ENCODE assay signal across 8 cellular contexts in genomic region chr11:59668188-59668949, GRCh38. TPM values are rescaled to one million over a fixed set of nuclear protein-coding genes. Genes with fewer than 3 reads are reported as not detected.
DNase-seq lines count a peak whose midpoint lies in the region; ATAC-seq lines count a peak whose summit lies in the region.

No MANE protein-coding gene starts in this region.

- H3K36me3 ChIP-seq in mesenchymal stem cell (ENCODE audit: control insufficient read depth in 1 of 2, insufficient read depth in 2 of 2, low read depth in 1 of 2, low read length in 2 of 2): peaks cover 9 to 34% of the 10 kb centered on the region in 2 experiments

- no peaks in the 10 kb centered on the region for H3K27me3 ChIP-seq in mesenchymal stem cell (ENCODE audit: control insufficient read depth in 1 of 2, insufficient read depth in 1 of 2, low read length in 2 of 2)

- peak overlapping the region; percentile 91 for H3K4me2 ChIP-seq in mesenchymal stem cell (ENCODE audit: low read length, poor library complexity, severe bottlenecking)

- peak overlapping the region; percentile 23 for H4K91ac ChIP-seq in mesenchymal stem cell (ENCODE audit: low read length)

- peaks cover 41% of the 10 kb centered on the region for H3K4me1 Mint-ChIP-seq in activated CD4-positive, alpha-beta T cell treated with anti-CD3 and anti-CD28 coated beads, Interleukin-2, amount 10 ng/mL, durations not matched to agents 24 days and 14 days

- DNase-seq in LoVo (ENCODE audit: low spot score): peak; percentile 37
- DNase-seq in activated CD4-positive, alpha-beta T cell treated with anti-CD3 and anti-CD28 coated beads, Interleukin-2, amount 10 ng/mL, durations not matched to agents 24 days and 14 days: no peak
- DNase-seq in ecto neural progenitor cell (ENCODE audit: low spot score): peak; percentile 92
- peak; percentile 74 for DNase-seq in mesenchymal stem cell
- peak; percentile 43 for DNase-seq in stimulated activated CD8-positive, alpha-beta memory T cell treated with anti-CD3 and anti-CD28 coated beads, Interleukin-15, amount 100 ng/mL, for 24 hours (ENCODE audit: low read depth)
- no peak for DNase-seq in DMS153 treated with DMSO at 0.1 percent for 48 hours (lab: John Stamatoyannopoulos, UW; ENCODE audit: unreplicated experiment)

- intact Hi-C loops in activated CD4-positive, alpha-beta T cell treated with anti-CD3 and anti-CD28 coated beads, Interleukin-2, amount 10 ng/mL, durations not matched to agents 24 days and 14 days (cut with micrococcal nuclease): loop anchor here (2.0 to 10.0 kb wide), 5 partner anchors 131 to 562 kb away; partner anchors contain the start of genes DTX4, FAM111B and MRPL16

- H3K23ac ChIP-seq in mesenchymal stem cell (ENCODE audit: low read length in 2 of 2): peak overlapping the region in 1 of 2 experiments; percentile 89

- H3K4me3 ChIP-seq in GM08714 (ENCODE audit: low read length): peak overlapping the region; percentile 95
- peak overlapping the region; percentile 75 to 97 for H3K4me3 ChIP-seq in mesenchymal stem cell (ENCODE audit: insufficient read depth in 1 of 2, low read depth in 1 of 2, low read length in 2 of 2)

- H3K27ac ChIP-seq in mesenchymal stem cell (ENCODE audit: low read length, poor library complexity, severe bottlenecking): peak overlapping the region; percentile 43

- H3K4me1 ChIP-seq in mesenchymal stem cell (ENCODE audit: control insufficient read depth, insufficient read depth, low read depth, low read length): peaks cover 2% of the 10 kb centered on the region

- H3K4me3 Mint-ChIP-seq in activated CD4-positive, alpha-beta T cell treated with anti-CD3 and anti-CD28 coated beads, Interleukin-2, amount 10 ng/mL, durations not matched to agents 24 days and 14 days: peak overlapping the region; percentile 98

- H3K79me1 ChIP-seq in mesenchymal stem cell (replicated peaks; ENCODE audit: low read length, poor library complexity, severe bottlenecking): no peaks in the 10 kb centered on the region

- peak; percentile 23 for ATAC-seq in GM21825 (IDR thresholded peaks at IDR 0.05; ENCODE audit: unreplicated experiment)

- no peaks in the 10 kb centered on the region for H3K9me3 Mint-ChIP-seq in activated CD4-positive, alpha-beta T cell treated with anti-CD3 and anti-CD28 coated beads, Interleukin-2, amount 10 ng/mL, durations not matched to agents 24 days and 14 days

- peaks cover 1% of the 10 kb centered on the region for H3K27me3 Mint-ChIP-seq in activated CD4-positive, alpha-beta T cell treated with anti-CD3 and anti-CD28 coated beads, Interleukin-2, amount 10 ng/mL, durations not matched to agents 24 days and 14 days

- H3K18ac ChIP-seq in mesenchymal stem cell (ENCODE audit: low read depth in 1 of 2, low read length in 2 of 2): peak overlapping the region in 1 of 2 experiments; percentile 85

- H2AK5ac ChIP-seq in mesenchymal stem cell (ENCODE audit: low read length, severe bottlenecking): no peak overlapping the region

- peak overlapping the region in 1 of 2 experiments; percentile 63 for H2BK12ac ChIP-seq in mesenchymal stem cell (ENCODE audit: low read length in 2 of 2)

- WGBS in mesenchymal stem cell: under 1% methylated on average over 14 of the region's 39 CpGs

- H3K9ac ChIP-seq in mesenchymal stem cell (ENCODE audit: low read length): peak overlapping the region; percentile 99

- H3K27ac Mint-ChIP-seq in activated CD4-positive, alpha-beta T cell treated with anti-CD3 and anti-CD28 coated beads, Interleukin-2, amount 10 ng/mL, durations not matched to agents 24 days and 14 days: peak overlapping the region; percentile 96

- H3K36me3 Mint-ChIP-seq in activated CD4-positive, alpha-beta T cell treated with anti-CD3 and anti-CD28 coated beads, Interleukin-2, amount 10 ng/mL, durations not matched to agents 24 days and 14 days (ENCODE audit: low read depth): peaks cover 34% of the 10 kb centered on the region

- peak overlapping the region; percentile 66 for H4K8ac ChIP-seq in mesenchymal stem cell (ENCODE audit: low read length)

- peak overlapping the region; percentile 91 for H2BK120ac ChIP-seq in mesenchymal stem cell (ENCODE audit: low read depth, low read length)

- H3K14ac ChIP-seq in mesenchymal stem cell (ENCODE audit: low read length in 2 of 2): peak overlapping the region in 1 of 2 experiments; percentile 86

- H2BK5ac ChIP-seq in mesenchymal stem cell (ENCODE audit: low read depth, low read length, poor library complexity, severe bottlenecking): no peak overlapping the region

- H3K9me3 ChIP-seq in mesenchymal stem cell (ENCODE audit: control insufficient read depth, low read length): no peaks in the 10 kb centered on the region

- H2BK15ac ChIP-seq in mesenchymal stem cell (ENCODE audit: low read depth, poor library complexity, severe bottlenecking): peak overlapping the region; percentile 15

- peak overlapping the region; percentile 3 to 96 for H3K4ac ChIP-seq in mesenchymal stem cell (ENCODE audit: low read depth in 1 of 2, low read length in 2 of 2)

- H2AFZ ChIP-seq in mesenchymal stem cell (ENCODE audit: low read depth, low read length): peak overlapping the region; percentile 51

RNA-seq across cellular contexts. Expression of gene PATL1, which starts 0.5 kb away (rescaled TPM):
- total RNA-seq in activated CD4-positive, alpha-beta T cell treated with anti-CD3 and anti-CD28 coated beads, Interleukin-2, amount 10 ng/mL, durations not matched to agents 24 days and 14 days: 72.4 and 76.1 TPM in 2 replicates
- 43.6 TPM for polyA plus RNA-seq in mesenchymal stem cell (2013, experiment 1 of 2)
- polyA plus RNA-seq in mesenchymal stem cell (2013, experiment 2 of 2): 43.9 TPM

RNA-seq across cellular contexts. Expression of gene OR10V1, which starts 45.3 kb away (rescaled TPM):
- not detected in 2 replicates for total RNA-seq in activated CD4-positive, alpha-beta T cell treated with anti-CD3 and anti-CD28 coated beads, Interleukin-2, amount 10 ng/mL, durations not matched to agents 24 days and 14 days
- not detected for polyA plus RNA-seq in mesenchymal stem cell (2013, experiment 1 of 2)
- not detected for polyA plus RNA-seq in mesenchymal stem cell (2013, experiment 2 of 2)

RNA-seq across cellular contexts. Expression of gene OSBP, which starts 52.8 kb away (rescaled TPM):
- 39.7 and 40.1 TPM in 2 replicates for total RNA-seq in activated CD4-positive, alpha-beta T cell treated with anti-CD3 and anti-CD28 coated beads, Interleukin-2, amount 10 ng/mL, durations not matched to agents 24 days and 14 days
- 25.4 TPM for polyA plus RNA-seq in mesenchymal stem cell (2013, experiment 1 of 2)
- 25.0 TPM for polyA plus RNA-seq in mesenchymal stem cell (2013, experiment 2 of 2)

Comparison
In these comparisons a context has a peak if more than half of its experiments do, and no peak if none do; other contexts are left out.
1. DNase-seq: peak in LoVo (single experiment), ecto neural progenitor cell (single experiment), mesenchymal stem cell (single experiment) and stimulated activated CD8-positive, alpha-beta memory T cell treated with anti-CD3 and anti-CD28 coated beads, Interleukin-15, amount 100 ng/mL, for 24 hours (single experiment); none in activated CD4-positive, alpha-beta T cell treated with anti-CD3 and anti-CD28 coated beads, Interleukin-2, amount 10 ng/mL, durations not matched to agents 24 days and 14 days (single experiment) and DMS153 treated with DMSO at 0.1 percent for 48 hours (single experiment).